ENCODE assay signal across 12 cellular contexts in the genomic region with DNA sequence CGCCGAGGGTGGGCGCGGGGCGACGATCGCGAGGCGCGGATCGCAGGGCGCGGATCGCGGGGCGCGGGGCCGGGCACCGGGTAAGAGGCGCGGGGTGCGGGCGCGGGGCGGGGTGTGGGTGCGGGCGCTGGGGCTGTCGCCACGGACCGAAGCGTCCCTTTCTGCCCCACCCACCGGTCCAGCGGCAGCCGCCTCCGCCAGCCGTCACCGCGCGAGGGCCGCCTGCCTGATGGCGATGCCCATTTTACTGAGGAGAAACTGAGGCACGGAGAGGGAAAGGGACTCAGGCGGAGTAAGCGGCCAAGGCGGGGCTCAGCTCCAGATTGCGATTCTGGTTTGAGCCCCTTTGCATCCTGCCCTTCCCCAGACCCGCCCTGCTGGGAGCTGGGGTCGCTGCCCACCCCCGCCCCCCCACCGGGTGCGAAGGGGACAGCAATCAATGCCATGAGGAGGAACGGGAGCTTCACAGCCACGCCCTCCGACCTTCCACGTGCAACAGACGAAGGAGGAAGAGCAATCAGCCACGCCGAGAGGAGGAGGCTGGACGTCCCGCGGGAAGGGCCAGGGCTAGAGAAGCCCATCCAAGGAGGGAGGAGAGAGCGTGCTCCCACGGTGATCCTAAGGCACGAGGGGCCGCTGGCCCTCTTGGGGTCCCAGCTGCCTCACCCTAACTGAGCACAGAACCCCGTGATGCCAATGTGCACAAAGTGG. TPM values are rescaled to one million over a fixed set of nuclear protein-coding genes. Genes with fewer than 3 reads are reported as not detected.
DNase-seq lines count a peak whose midpoint lies in the region; TF ChIP-seq lines count a peak whose summit lies in the region.
"Had no signal": no experiment of that assay in that cellular context is flagged by ENCODE, and none has a peak within 500 bp of the region (broad histone marks: within the 10 kb centered on the region; RNA-seq: fewer than 3 reads in every experiment).

No MANE protein-coding gene starts in this region.

- CTCF ChIA-PET in MCF 10A (lab: Yijun Ruan, JAX) (interaction anchor here (1.0 kb wide), 1 partner anchor 233 kb away, joined by 5 read pairs; no protein-coding TSS in a partner anchor), mammary epithelial cell (lab: Charles Lee; ENCODE audit: low non-redundant PET) (no interaction called here)

- H3K4me3 Mint-ChIP-seq in MCF 10A (ENCODE audit: unreplicated experiment) = no peak overlapping the region
- H3K4me3 Mint-ChIP-seq: B cell; T-helper 2 cell treated with Interferon-gamma antibody and Interleukin-4, amounts not matched to agents 5 μg/mL and 100 μg/mL, for 36 hours had no signal

- dilution Hi-C loops in mammary epithelial cell (cut with HindIII; ENCODE audit: low sequenced_read_pairs) = no loop called here

- H4K20me1 ChIP-seq in mammary epithelial cell (ENCODE audit: insufficient read depth, low read length) = no peaks in the 10 kb centered on the region

- H3K36me3 ChIP-seq in breast epithelium (no peaks in the 10 kb centered on the region), mammary epithelial cell (ENCODE audit: insufficient read depth, low read length) (no peaks in the 10 kb centered on the region), tibial nerve (no peaks in the 10 kb centered on the region), testis (ENCODE audit: low read depth, missing control alignments) (no peaks in the 10 kb centered on the region)
- H3K36me3 ChIP-seq: uterus had no signal

- H3K4me3 ChIP-seq in breast epithelium (peak overlapping the region; percentile 15 to 71 (median 48)), mammary epithelial cell (replicated peaks in 1 of 3; ENCODE audit: insufficient read depth in 1 of 3, low read depth in 2 of 3, low read length in 3 of 3) (peak overlapping the region in 1 of 3 experiments; percentile 29), tibial nerve (peak overlapping the region in 3 of 4 donors; percentile 18 to 52 (median 22)), testis (no peak overlapping the region)

- peaks cover 6% of the 10 kb centered on the region for H3K9me3 Mint-ChIP-seq in MCF 10A (ENCODE audit: unreplicated experiment)
- H3K9me3 Mint-ChIP-seq: T-helper 2 cell treated with Interferon-gamma antibody and Interleukin-4, amounts not matched to agents 5 μg/mL and 100 μg/mL, for 36 hours had no signal

- POLR2A ChIA-PET in MCF 10A (lab: Yijun Ruan, JAX) = no interaction called here

- TF ChIP-seq CTCF in breast epithelium (IDR thresholded peaks at IDR 0.05) = no peak
- no peak for TF ChIP-seq CTCF in MCF 10A (IDR thresholded peaks at IDR 0.05; ENCODE audit: unreplicated experiment)
- TF ChIP-seq CTCF in mammary epithelial cell (conservative IDR thresholded peaks at IDR 0.05 in 1 of 2, IDR thresholded peaks at IDR 0.05 in 1 of 2; ENCODE audit: extremely low read depth in 1 of 2, insufficient read depth in 1 of 2, low read depth in 1 of 2, low read length in 2 of 2) = no peak
- no peak for TF ChIP-seq CTCF in tibial nerve (IDR thresholded peaks at IDR 0.05)
- no peak for TF ChIP-seq CTCF in testis (IDR thresholded peaks at IDR 0.05)

- DNase-seq in breast epithelium (ENCODE audit: low spot score in 2 of 2) (no peak), MCF 10A (ENCODE audit: unreplicated experiment) (no peak), mammary epithelial cell (no peak), iPS-NIHi11 (ENCODE audit: low spot score) (peak; percentile 40), tibial nerve (ENCODE audit: low spot score in 2 of 2) (no peak), T-helper 9 cell (no peak), testis (no peak), NCI-H2196 (lab: John Stamatoyannopoulos, UW; ENCODE audit: unreplicated experiment) (no peak)
- DNase-seq: Kasumi-1, uterus had no signal

- H3K4me1 Mint-ChIP-seq in MCF 10A (ENCODE audit: insufficient read depth, unreplicated experiment) = peaks cover 6% of the 10 kb centered on the region

- TF ChIP-seq POLR2A in breast epithelium (IDR thresholded peaks at IDR 0.05) = no peak
- no peak for TF ChIP-seq POLR2A in tibial nerve (IDR thresholded peaks at IDR 0.05)
- TF ChIP-seq POLR2A in testis (IDR thresholded peaks at IDR 0.05) = no peak

- intact Hi-C loops in breast epithelium (cut with DNase I; ENCODE audit: low total_unique reads) (no loop called here), MCF 10A (cut with micrococcal nuclease) (no loop called here), mammary epithelial cell (cut with micrococcal nuclease) (loop anchor here (10.0 kb wide), 1 partner anchor 81 kb away; the partner anchor contains the start of gene MRFAP1), testis (cut with DNase I; ENCODE audit: low total_unique reads) (no loop called here)

- H3K9me3 ChIP-seq in breast epithelium (no peaks in the 10 kb centered on the region), mammary epithelial cell (replicated peaks; ENCODE audit: insufficient read depth, low read length) (no peaks in the 10 kb centered on the region), tibial nerve (no peaks in the 10 kb centered on the region), testis (no peaks in the 10 kb centered on the region)
- H3K9me3 ChIP-seq: uterus had no signal

- WGBS in mammary epithelial cell (ENCODE audit: low coverage, missing lambda C conversion rate) = 17% methylated on average over 10 of the region's 66 CpGs
- WGBS in tibial nerve, 2 donors = 5 to 14% methylated on average over 26 to 64 of the region's 66 CpGs
- WGBS in testis, 2 donors = 6 to 7% methylated on average over 20 to 53 of the region's 66 CpGs

- H3K27ac ChIP-seq in breast epithelium (no peak overlapping the region), mammary epithelial cell (ENCODE audit: insufficient read depth, low read depth, low read length) (no peak overlapping the region), tibial nerve (no peak overlapping the region), testis (no peak overlapping the region)
- H3K27ac ChIP-seq: uterus had no signal

- peaks cover 31% of the 10 kb centered on the region for H3K27me3 Mint-ChIP-seq in MCF 10A (ENCODE audit: insufficient read depth, unreplicated experiment)

- H3K36me3 Mint-ChIP-seq in MCF 10A (ENCODE audit: insufficient read depth, unreplicated experiment) = no peaks in the 10 kb centered on the region

- in situ Hi-C loops in mammary epithelial cell (cut with MboI; ENCODE audit: low sequenced_read_pairs in 2 of 2) = no loop called here

- H3K9ac ChIP-seq in mammary epithelial cell (ENCODE audit: insufficient read depth, low read length) = no peak overlapping the region

- BruUV-seq in MCF 10A (replicated peaks; lab: Mats Ljungman, UMichigan) = no TSS peak
- no TSS peak for BruUV-seq in mammary epithelial cell (replicated peaks; lab: Mats Ljungman, UMichigan)

- H3K4me1 ChIP-seq in breast epithelium (peaks cover 9 to 10% of the 10 kb centered on the region in 2 donors), mammary epithelial cell (ENCODE audit: insufficient read depth, low read length) (peaks cover 17% of the 10 kb centered on the region), tibial nerve (peaks cover 0 to 23% (median 12%) of the 10 kb centered on the region in 4 donors), testis (peaks cover 3% of the 10 kb centered on the region)

- H3K79me2 ChIP-seq in mammary epithelial cell (ENCODE audit: insufficient read depth, low read length) = no peaks in the 10 kb centered on the region

- H2AFZ ChIP-seq in mammary epithelial cell (ENCODE audit: low read depth, low read length) = no peak overlapping the region

- H3K4me2 ChIP-seq in mammary epithelial cell (ENCODE audit: insufficient read depth, low read depth, low read length) = peak overlapping the region; percentile 68

- TF ChIP-seq EP300 in tibial nerve (IDR thresholded peaks at IDR 0.05) = no peak

- H3K27me3 ChIP-seq in breast epithelium (peaks cover 9 to 32% of the 10 kb centered on the region in 2 donors), mammary epithelial cell (ENCODE audit: insufficient read depth, low read length) (peaks cover 5% of the 10 kb centered on the region), tibial nerve (peaks cover 0 to 64% of the 10 kb centered on the region in 2 donors), testis (no peaks in the 10 kb centered on the region)

- H3K27ac Mint-ChIP-seq in MCF 10A (ENCODE audit: low read depth, unreplicated experiment) = no peak overlapping the region
- H3K27ac Mint-ChIP-seq: B cell; T-helper 2 cell treated with Interferon-gamma antibody and Interleukin-4, amounts not matched to agents 5 μg/mL and 100 μg/mL, for 36 hours had no signal

RNA-seq across cellular contexts. Expression of gene MAN2B2, which starts 10.9 kb away (rescaled TPM):
- total RNA-seq in breast epithelium (10 to 100 TPM; 18.7 to 49.8 (median 19.6) TPM), MCF 10A (2022) (12.5 and 13.9 TPM in 2 replicates), mammary epithelial cell (10 to 100 TPM; 21.3 to 34.7 TPM), tibial nerve (10 to 100 TPM; 33.0 to 66.3 (median 44.6) TPM), testis (10 to 100 TPM; 17.0 to 23.7 TPM)
- polyA plus RNA-seq in mammary epithelial cell (14.3 TPM), testis (ENCODE audit: insufficient read depth, low read depth, low replicate concordance) (15.0 TPM)
- polyA minus RNA-seq in mammary epithelial cell = 10.1 TPM

Comparison
In these comparisons a context has a peak if more than half of its experiments do, and no peak if none do; other contexts are left out.
1. H3K4me3 ChIP-seq: peak in breast epithelium (3 of 3) and tibial nerve (3 of 4); none in testis (0 of 2).